ENCODE assay signal across 8 cellular contexts in the genomic region with DNA sequence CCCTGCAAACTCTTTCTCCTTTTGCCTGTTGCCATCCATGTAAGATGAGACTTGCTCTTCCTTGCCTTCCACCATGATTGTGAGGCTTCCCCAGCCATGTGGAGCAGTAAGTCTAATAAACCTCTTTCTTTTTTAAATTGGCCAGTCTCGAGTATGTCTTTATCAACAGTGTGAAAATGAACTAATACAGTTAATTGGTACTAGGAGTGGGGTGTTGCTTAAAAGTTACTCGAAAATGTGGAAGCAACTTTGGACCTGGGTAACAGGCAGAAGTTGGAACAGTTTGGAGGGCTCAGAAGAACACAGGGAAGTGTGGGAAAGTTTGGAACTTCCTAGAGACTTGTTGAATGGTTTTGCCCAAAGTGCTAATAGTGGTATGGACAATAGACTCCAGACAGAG.
"Had no signal": no experiment of that assay in that cellular context is flagged by ENCODE, and none has a peak within 500 bp of the region (broad histone marks: within the 10 kb centered on the region; RNA-seq: fewer than 3 reads in every experiment).

No MANE protein-coding gene starts in this region.

- ATAC-seq: GM12878 had no signal

- DNase-seq: GDM1, GF-D8 had no signal

- FAIRE-seq: G401.6, GM12878, GM12891, GM12892, GM18507, GM19239 had no signal

- H3K4me3 ChIP-seq: GM12878 had no signal
